ENCODE assay signal across 19 cellular contexts in genomic region chr11:108286956-108287355, GRCh38.
"Had no signal": no experiment of that assay in that cellular context is flagged by ENCODE, and none has a peak within 500 bp of the region (broad histone marks: within the 10 kb centered on the region; RNA-seq: fewer than 3 reads in every experiment).

No MANE protein-coding gene starts in this region.

- DNase-seq: activated CD4-positive, alpha-beta T cell treated with anti-CD3 and anti-CD28 coated beads for 1 hour; activated CD4-positive, alpha-beta T cell treated with anti-CD3 and anti-CD28 coated beads, Interleukin-2, amount 50 U/mL, for 4 hours; activated CD8-positive, alpha-beta memory T cell treated with anti-CD3 and anti-CD28 coated beads, Interleukin-2, amount 50 U/mL, for 48 hours; activated gamma-delta T cell treated with Interleukin-2 at 50 U/mL for 16 hours; activated naive CD8-positive, alpha-beta T cell treated with anti-CD3 and anti-CD28 coated beads, Interleukin-2, amount 50 U/mL, for 24 hours; cerebellar nuclear complex; cortex of kidney; lower lobe of right lung; natural killer cell; ovary; stimulated activated CD4-positive, alpha-beta T cell treated with anti-CD3 and anti-CD28 coated beads, Interleukin-2, amount 100 ng/mL, for 48 hours; stimulated activated CD8-positive, alpha-beta memory T cell treated with anti-CD3 and anti-CD28 coated beads, Interleukin-4, amount 100 ng/mL, for 48 hours; stimulated activated naive CD4-positive, alpha-beta T cell; T-helper 9 cell; testis; trophoblast cell; uterus had no signal

- H3K9me3 Mint-ChIP-seq: activated naive CD8-positive, alpha-beta T cell treated with anti-CD3 and anti-CD28 coated beads, Interleukin-2, amount 50 U/mL, for 24 hours; activated T-helper 1 cell treated with anti-CD3 and anti-CD28 coated beads, Interleukin-12 subunit alpha, Interleukin-12 subunit beta, Interleukin-2, Interleukin-4 antibody, amounts not matched to agents 30 ng/mL and 10 ng/mL and 1 ng/mL, durations not matched to agents 14 hours and 24 hours and 36 hours; natural killer cell had no signal

- H3K27ac Mint-ChIP-seq: activated T-helper 1 cell treated with anti-CD3 and anti-CD28 coated beads, Interleukin-12 subunit alpha, Interleukin-12 subunit beta, Interleukin-2, Interleukin-4 antibody, amounts not matched to agents 30 ng/mL and 10 ng/mL and 1 ng/mL, durations not matched to agents 14 hours and 24 hours and 36 hours had no signal

- H3K27me3 Mint-ChIP-seq: activated naive CD8-positive, alpha-beta T cell treated with anti-CD3 and anti-CD28 coated beads, Interleukin-2, amount 50 U/mL, for 24 hours had no signal

- ATAC-seq: left lobe of liver, lower lobe of right lung had no signal

- H3K4me3 Mint-ChIP-seq: activated naive CD8-positive, alpha-beta T cell treated with anti-CD3 and anti-CD28 coated beads, Interleukin-2, amount 50 U/mL, for 24 hours; activated T-helper 1 cell treated with anti-CD3 and anti-CD28 coated beads, Interleukin-12 subunit alpha, Interleukin-12 subunit beta, Interleukin-2, Interleukin-4 antibody, amounts not matched to agents 30 ng/mL and 10 ng/mL and 1 ng/mL, durations not matched to agents 14 hours and 24 hours and 36 hours; natural killer cell had no signal
